In genomic region chr1:214044438-214045214, GRCh38 we compare ENCODE assay signal across 2 cellular contexts.
TF ChIP-seq lines count a peak whose summit lies in the region.

No MANE protein-coding gene starts in this region.

TF ChIP-seq in GM23338, 12 proteins besides CTCF, POLR2A, EP300 and RAD21 (continued from another document):
- no peak for TF ChIP-seq REST (IDR thresholded peaks at IDR 0.05; ENCODE audit: unreplicated experiment)
- no peak for TF ChIP-seq CREB1 (CRISPR knock-in tag; IDR thresholded peaks at IDR 0.05; ENCODE audit: low read depth)

TF ChIP-seq in HepG2, 621 proteins besides CTCF, POLR2A, EP300 and RAD21 (continued from another document and continues in another):
- TF ChIP-seq ZNF646 (CRISPR knock-in tag; IDR thresholded peaks at IDR 0.05) (no peak), HOXA9 (CRISPR knock-in tag; IDR thresholded peaks at IDR 0.05; ENCODE audit: borderline replicate concordance) (no peak), FOXJ3 (CRISPR knock-in tag; IDR thresholded peaks at IDR 0.05; ENCODE audit: borderline replicate concordance) (peak; percentile 66; the same call in 1 of the 2 replicates), ATF1 (CRISPR knock-in tag; IDR thresholded peaks at IDR 0.05) (peak; percentile 31; the same call in 1 of the 2 replicates), TCF7 (IDR thresholded peaks at IDR 0.05; ENCODE audit: low read depth) (no peak), ZFP36L1 (CRISPR knock-in tag; IDR thresholded peaks at IDR 0.05) (no peak), ARHGAP35 (CRISPR knock-in tag; IDR thresholded peaks at IDR 0.05; ENCODE audit: borderline replicate concordance) (no peak), ATF3 (CRISPR knock-in tag; IDR thresholded peaks at IDR 0.05) (no peak), ZNF543 (CRISPR knock-in tag; IDR thresholded peaks at IDR 0.05) (no peak), MEIS2 (CRISPR knock-in tag; IDR thresholded peaks at IDR 0.05) (0 out of 2 replicates have a peak, but pooled peaks have one; percentile 59), MEF2D (CRISPR knock-in tag; IDR thresholded peaks at IDR 0.05) (peak; percentile 73), MTA1 (CRISPR knock-in tag; IDR thresholded peaks at IDR 0.05; ENCODE audit: borderline replicate concordance) (no peak), PBX2 (CRISPR knock-in tag; IDR thresholded peaks at IDR 0.05) (no peak), RAD51 (IDR thresholded peaks at IDR 0.05; ENCODE audit: borderline replicate concordance) (no peak), ZNF775 (CRISPR knock-in tag; IDR thresholded peaks at IDR 0.05; ENCODE audit: borderline replicate concordance) (no peak), SNAPC5 (CRISPR knock-in tag; IDR thresholded peaks at IDR 0.05; ENCODE audit: borderline replicate concordance) (no peak), CREB3 (CRISPR knock-in tag; IDR thresholded peaks at IDR 0.05) (no peak), MZF1 (CRISPR knock-in tag; IDR thresholded peaks at IDR 0.05; ENCODE audit: borderline replicate concordance) (no peak), ATF2 (CRISPR knock-in tag; IDR thresholded peaks at IDR 0.05) (peak; percentile 50; the same call in 1 of the 2 replicates), ZNF260 (CRISPR knock-in tag; IDR thresholded peaks at IDR 0.05; ENCODE audit: borderline replicate concordance, low read depth) (no peak), HNRNPK (IDR thresholded peaks at IDR 0.05; ENCODE audit: low read depth, low read length, poor library complexity, severe bottlenecking) (no peak), FIP1L1 (IDR thresholded peaks at IDR 0.05; ENCODE audit: borderline replicate concordance, insufficient read depth, low read depth, low read length) (no peak), PHF21A (CRISPR knock-in tag; IDR thresholded peaks at IDR 0.05) (peak; percentile 73; the same call in 1 of the 2 replicates), MNT (IDR thresholded peaks at IDR 0.05) (no peak), CEBPZ (IDR thresholded peaks at IDR 0.05; ENCODE audit: low read length) (no peak), IRF9 (CRISPR knock-in tag; IDR thresholded peaks at IDR 0.05; ENCODE audit: borderline replicate concordance) (no peak), CREBL2 (CRISPR knock-in tag; IDR thresholded peaks at IDR 0.05; ENCODE audit: borderline replicate concordance) (no peak), TIGD3 (CRISPR knock-in tag; IDR thresholded peaks at IDR 0.05; ENCODE audit: borderline replicate concordance) (no peak), ATRX (CRISPR knock-in tag; IDR thresholded peaks at IDR 0.05; ENCODE audit: borderline replicate concordance) (no peak), SP140L (CRISPR knock-in tag; IDR thresholded peaks at IDR 0.05; ENCODE audit: borderline replicate concordance) (no peak), RXRA (CRISPR knock-in tag; IDR thresholded peaks at IDR 0.05) (no peak), MED8 (CRISPR knock-in tag; IDR thresholded peaks at IDR 0.05; ENCODE audit: insufficient replicate concordance) (no peak), NFIC (IDR thresholded peaks at IDR 0.05; ENCODE audit: low read length) (peak; percentile 89), ZNF121 (CRISPR knock-in tag; IDR thresholded peaks at IDR 0.05) (no peak), SP5 (CRISPR knock-in tag; IDR thresholded peaks at IDR 0.05; ENCODE audit: borderline replicate concordance, low read depth) (peak; percentile 17; the same call in 1 of the 2 replicates), SKI (IDR thresholded peaks at IDR 0.05; ENCODE audit: partially characterized antibody) (peak; percentile 71), ZNF576 (CRISPR knock-in tag; IDR thresholded peaks at IDR 0.05) (no peak), POGZ (CRISPR knock-in tag; IDR thresholded peaks at IDR 0.05) (peak; percentile 71), ZEB1 (IDR thresholded peaks at IDR 0.05; ENCODE audit: insufficient replicate concordance, low read depth) (peak; percentile 59), NFATC3 (CRISPR knock-in tag; IDR thresholded peaks at IDR 0.05) (no peak), ATM (IDR thresholded peaks at IDR 0.05; ENCODE audit: borderline replicate concordance) (no peak), ZBTB7A (CRISPR knock-in tag; IDR thresholded peaks at IDR 0.05) (peak; percentile 55; the same call in 1 of the 2 replicates), TAF1 (CRISPR knock-in tag; IDR thresholded peaks at IDR 0.05) (no peak), ZNF136 (CRISPR knock-in tag; IDR thresholded peaks at IDR 0.05; ENCODE audit: low read depth) (no peak)
